ENCODE assay signal across 1 cellular context in the genomic region with DNA sequence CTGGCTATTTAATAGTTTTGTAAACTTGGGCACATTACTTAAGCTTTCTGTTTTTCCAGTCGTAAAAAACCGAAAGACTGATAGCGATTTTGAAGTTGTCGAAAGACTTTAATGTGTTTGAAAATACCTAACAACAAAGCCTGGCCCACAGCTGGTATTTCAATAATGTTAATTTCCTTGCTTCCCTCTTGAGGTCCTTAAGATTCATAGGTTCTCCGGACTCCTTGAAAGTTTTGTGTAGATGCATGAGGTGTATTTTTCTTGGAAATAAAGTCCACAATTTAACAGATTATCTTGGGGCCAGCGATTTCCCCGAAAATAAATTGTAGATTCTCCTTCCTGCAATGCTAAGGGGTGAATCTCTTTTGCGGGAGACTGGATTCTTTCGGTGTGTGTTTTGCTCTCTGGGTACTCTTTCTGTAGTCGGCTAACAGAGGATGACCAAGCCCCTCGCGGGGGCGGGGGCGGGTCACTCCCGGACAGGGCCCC.
A peak's percentile ranks its signal among the peaks of the same experiment; 100 is the strongest.
TF ChIP-seq lines count a peak whose summit lies in the region.

No MANE protein-coding gene starts in this region.

TF ChIP-seq in K562, 482 proteins besides CTCF, POLR2A, EP300 and RAD21 (continued from another document):
- TF ChIP-seq, protein P1, sequence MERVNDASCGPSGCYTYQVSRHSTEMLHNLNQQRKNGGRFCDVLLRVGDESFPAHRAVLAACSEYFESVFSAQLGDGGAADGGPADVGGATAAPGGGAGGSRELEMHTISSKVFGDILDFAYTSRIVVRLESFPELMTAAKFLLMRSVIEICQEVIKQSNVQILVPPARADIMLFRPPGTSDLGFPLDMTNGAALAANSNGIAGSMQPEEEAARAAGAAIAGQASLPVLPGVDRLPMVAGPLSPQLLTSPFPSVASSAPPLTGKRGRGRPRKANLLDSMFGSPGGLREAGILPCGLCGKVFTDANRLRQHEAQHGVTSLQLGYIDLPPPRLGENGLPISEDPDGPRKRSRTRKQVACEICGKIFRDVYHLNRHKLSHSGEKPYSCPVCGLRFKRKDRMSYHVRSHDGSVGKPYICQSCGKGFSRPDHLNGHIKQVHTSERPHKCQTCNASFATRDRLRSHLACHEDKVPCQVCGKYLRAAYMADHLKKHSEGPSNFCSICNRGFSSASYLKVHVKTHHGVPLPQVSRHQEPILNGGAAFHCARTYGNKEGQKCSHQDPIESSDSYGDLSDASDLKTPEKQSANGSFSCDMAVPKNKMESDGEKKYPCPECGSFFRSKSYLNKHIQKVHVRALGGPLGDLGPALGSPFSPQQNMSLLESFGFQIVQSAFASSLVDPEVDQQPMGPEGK (CRISPR knock-in tag; IDR thresholded peaks at IDR 0.05; ENCODE audit: borderline replicate concordance), result no peak
- peak; percentile 57 for TF ChIP-seq POLR2B (IDR thresholded peaks at IDR 0.05; ENCODE audit: low read depth, partially characterized antibody)
- TF ChIP-seq ZNF589 (CRISPR knock-in tag; IDR thresholded peaks at IDR 0.05; ENCODE audit: low read depth), result peak; percentile 8
- TF ChIP-seq POLR2H (tag; IDR thresholded peaks at IDR 0.05; ENCODE audit: low read depth), result 0 out of 2 replicates have a peak, but pooled peaks have one; percentile 71
- TF ChIP-seq EGR1 (conservative IDR thresholded peaks at IDR 0.05), result peak; percentile 96
- TF ChIP-seq ZNF41 (CRISPR knock-in tag; conservative IDR thresholded peaks at IDR 0.05), result 0 out of 2 replicates have a peak, but pooled peaks have one; percentile 15
- peak; percentile 71 for TF ChIP-seq TAF1 (IDR thresholded peaks at IDR 0.05; ENCODE audit: control insufficient read depth, extremely low read depth, insufficient read depth, low read length, severe bottlenecking)
- TF ChIP-seq SUPT5H (IDR thresholded peaks at IDR 0.05), result peak; percentile 39
- 0 out of 2 replicates have a peak, but pooled peaks have one; percentile 9 for TF ChIP-seq MXI1 (IDR thresholded peaks at IDR 0.05; ENCODE audit: low read depth, low read length)
- peak; percentile 18; the same call in 1 of the 2 replicates for TF ChIP-seq JUND (IDR thresholded peaks at IDR 0.05; ENCODE audit: borderline replicate concordance, low read depth, low read length)
- TF ChIP-seq JUND (tag; IDR thresholded peaks at IDR 0.05; ENCODE audit: borderline replicate concordance, low read depth, low read length), result no peak
- TF ChIP-seq FOXJ2 (tag; IDR thresholded peaks at IDR 0.05), result peak; percentile 47; the same call in 1 of the 2 replicates
- TF ChIP-seq SMARCA4 (IDR thresholded peaks at IDR 0.05), result peak; percentile 71
- TF ChIP-seq LEF1 (IDR thresholded peaks at IDR 0.05), result no peak
- TF ChIP-seq, protein P2, sequence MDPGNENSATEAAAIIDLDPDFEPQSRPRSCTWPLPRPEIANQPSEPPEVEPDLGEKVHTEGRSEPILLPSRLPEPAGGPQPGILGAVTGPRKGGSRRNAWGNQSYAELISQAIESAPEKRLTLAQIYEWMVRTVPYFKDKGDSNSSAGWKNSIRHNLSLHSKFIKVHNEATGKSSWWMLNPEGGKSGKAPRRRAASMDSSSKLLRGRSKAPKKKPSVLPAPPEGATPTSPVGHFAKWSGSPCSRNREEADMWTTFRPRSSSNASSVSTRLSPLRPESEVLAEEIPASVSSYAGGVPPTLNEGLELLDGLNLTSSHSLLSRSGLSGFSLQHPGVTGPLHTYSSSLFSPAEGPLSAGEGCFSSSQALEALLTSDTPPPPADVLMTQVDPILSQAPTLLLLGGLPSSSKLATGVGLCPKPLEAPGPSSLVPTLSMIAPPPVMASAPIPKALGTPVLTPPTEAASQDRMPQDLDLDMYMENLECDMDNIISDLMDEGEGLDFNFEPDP (CRISPR knock-in tag; IDR thresholded peaks at IDR 0.05), result no peak
- peak; percentile 9 for TF ChIP-seq CHD4 (IDR thresholded peaks at IDR 0.05; ENCODE audit: insufficient read depth, insufficient replicate concordance, low read depth, low read length, poor library complexity, severe bottlenecking)
- peak; percentile 22; the same call in 1 of the 2 replicates for TF ChIP-seq PHB2 (IDR thresholded peaks at IDR 0.05; ENCODE audit: low read depth)
- TF ChIP-seq, protein P3, sequence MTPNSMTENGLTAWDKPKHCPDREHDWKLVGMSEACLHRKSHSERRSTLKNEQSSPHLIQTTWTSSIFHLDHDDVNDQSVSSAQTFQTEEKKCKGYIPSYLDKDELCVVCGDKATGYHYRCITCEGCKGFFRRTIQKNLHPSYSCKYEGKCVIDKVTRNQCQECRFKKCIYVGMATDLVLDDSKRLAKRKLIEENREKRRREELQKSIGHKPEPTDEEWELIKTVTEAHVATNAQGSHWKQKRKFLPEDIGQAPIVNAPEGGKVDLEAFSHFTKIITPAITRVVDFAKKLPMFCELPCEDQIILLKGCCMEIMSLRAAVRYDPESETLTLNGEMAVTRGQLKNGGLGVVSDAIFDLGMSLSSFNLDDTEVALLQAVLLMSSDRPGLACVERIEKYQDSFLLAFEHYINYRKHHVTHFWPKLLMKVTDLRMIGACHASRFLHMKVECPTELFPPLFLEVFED (CRISPR knock-in tag; conservative IDR thresholded peaks at IDR 0.05), result 0 out of 2 replicates have a peak, but pooled peaks have one; percentile 17
- TF ChIP-seq, protein P4, sequence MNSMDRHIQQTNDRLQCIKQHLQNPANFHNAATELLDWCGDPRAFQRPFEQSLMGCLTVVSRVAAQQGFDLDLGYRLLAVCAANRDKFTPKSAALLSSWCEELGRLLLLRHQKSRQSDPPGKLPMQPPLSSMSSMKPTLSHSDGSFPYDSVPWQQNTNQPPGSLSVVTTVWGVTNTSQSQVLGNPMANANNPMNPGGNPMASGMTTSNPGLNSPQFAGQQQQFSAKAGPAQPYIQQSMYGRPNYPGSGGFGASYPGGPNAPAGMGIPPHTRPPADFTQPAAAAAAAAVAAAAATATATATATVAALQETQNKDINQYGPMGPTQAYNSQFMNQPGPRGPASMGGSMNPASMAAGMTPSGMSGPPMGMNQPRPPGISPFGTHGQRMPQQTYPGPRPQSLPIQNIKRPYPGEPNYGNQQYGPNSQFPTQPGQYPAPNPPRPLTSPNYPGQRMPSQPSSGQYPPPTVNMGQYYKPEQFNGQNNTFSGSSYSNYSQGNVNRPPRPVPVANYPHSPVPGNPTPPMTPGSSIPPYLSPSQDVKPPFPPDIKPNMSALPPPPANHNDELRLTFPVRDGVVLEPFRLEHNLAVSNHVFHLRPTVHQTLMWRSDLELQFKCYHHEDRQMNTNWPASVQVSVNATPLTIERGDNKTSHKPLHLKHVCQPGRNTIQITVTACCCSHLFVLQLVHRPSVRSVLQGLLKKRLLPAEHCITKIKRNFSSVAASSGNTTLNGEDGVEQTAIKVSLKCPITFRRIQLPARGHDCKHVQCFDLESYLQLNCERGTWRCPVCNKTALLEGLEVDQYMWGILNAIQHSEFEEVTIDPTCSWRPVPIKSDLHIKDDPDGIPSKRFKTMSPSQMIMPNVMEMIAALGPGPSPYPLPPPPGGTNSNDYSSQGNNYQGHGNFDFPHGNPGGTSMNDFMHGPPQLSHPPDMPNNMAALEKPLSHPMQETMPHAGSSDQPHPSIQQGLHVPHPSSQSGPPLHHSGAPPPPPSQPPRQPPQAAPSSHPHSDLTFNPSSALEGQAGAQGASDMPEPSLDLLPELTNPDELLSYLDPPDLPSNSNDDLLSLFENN (IDR thresholded peaks at IDR 0.05; ENCODE audit: low read depth in 2 of 2, low read length in 2 of 2), result peak in 1 of 2 experiments; percentile 15; a peak in 1 of 4 replicates
- TF ChIP-seq MAFK (IDR thresholded peaks at IDR 0.05; ENCODE audit: low read length), result 0 out of 2 replicates have a peak, but pooled peaks have one; percentile 2
- peak; percentile 70 for TF ChIP-seq POLR2AphosphoS5 (IDR thresholded peaks at IDR 0.05; ENCODE audit: control insufficient read depth, insufficient read depth, low read depth, low read length)
- peak; percentile 48; the same call in 1 of the 2 replicates for TF ChIP-seq BACH1 (tag; IDR thresholded peaks at IDR 0.05)
- TF ChIP-seq KDM5B (IDR thresholded peaks at IDR 0.05; ENCODE audit: insufficient replicate concordance, low read depth, low read length), result peak; percentile 43
- TF ChIP-seq ASH1L (IDR thresholded peaks at IDR 0.05; ENCODE audit: borderline replicate concordance, low read depth, partially characterized antibody), result no peak
- no peak for TF ChIP-seq NFXL1 (CRISPR knock-in tag; IDR thresholded peaks at IDR 0.05)
- no peak for TF ChIP-seq ZNF232 (CRISPR knock-in tag; IDR thresholded peaks at IDR 0.05)
- TF ChIP-seq EP400 (IDR thresholded peaks at IDR 0.05), result no peak
- 0 out of 2 replicates have a peak, but pooled peaks have one; percentile 27 for TF ChIP-seq MAFF (IDR thresholded peaks at IDR 0.05; ENCODE audit: low read length)
- TF ChIP-seq SREBF2 (CRISPR knock-in tag; IDR thresholded peaks at IDR 0.05), result 0 out of 2 replicates have a peak, but pooled peaks have one; percentile 16
- no peak for TF ChIP-seq BRD4 (IDR thresholded peaks at IDR 0.05)
